Comparison of ENCODE assay signal across 1 cellular context in the genomic region with DNA sequence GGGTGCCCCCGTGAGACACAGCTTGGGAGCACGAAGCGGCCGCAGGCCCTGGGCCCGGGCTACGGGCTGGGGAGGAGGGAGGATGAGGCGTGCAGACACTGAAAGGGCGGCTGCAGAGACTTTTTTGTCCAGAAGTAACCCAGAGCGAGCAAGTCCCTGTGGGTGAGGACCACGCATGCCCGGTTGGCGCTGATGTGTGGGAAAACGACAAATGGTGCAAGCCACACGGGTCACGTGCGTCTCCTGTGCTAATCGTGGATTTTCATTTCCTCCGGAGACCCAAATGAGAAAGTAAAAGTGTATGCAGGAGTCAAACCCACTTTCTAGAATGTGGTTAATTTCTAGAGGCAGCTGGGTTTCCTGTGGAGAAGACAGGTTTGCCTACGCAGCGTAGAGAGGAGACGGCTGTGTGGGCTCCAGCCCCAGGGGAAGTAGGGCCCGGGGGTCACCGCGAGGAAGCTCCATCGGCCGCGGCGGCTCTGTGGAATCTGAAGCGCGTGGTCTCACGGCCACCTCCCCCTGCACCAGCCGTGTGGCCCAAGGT.
TF ChIP-seq lines count a peak whose summit lies in the region.

No MANE protein-coding gene starts in this region.

TF ChIP-seq in HepG2, 621 proteins besides CTCF, POLR2A, EP300 and RAD21 (continued from another document):
- TF ChIP-seq DMAP1 (CRISPR knock-in tag; IDR thresholded peaks at IDR 0.05) (no peak), ZSCAN20 (CRISPR knock-in tag; IDR thresholded peaks at IDR 0.05; ENCODE audit: borderline replicate concordance) (no peak), ZNF44 (CRISPR knock-in tag; IDR thresholded peaks at IDR 0.05) (no peak), ZNF3 (CRISPR knock-in tag; IDR thresholded peaks at IDR 0.05) (no peak), ZBTB21 (CRISPR knock-in tag; IDR thresholded peaks at IDR 0.05) (no peak), U2AF2 (IDR thresholded peaks at IDR 0.05; ENCODE audit: low read depth, low read length) (no peak), ZSCAN12 (CRISPR knock-in tag; IDR thresholded peaks at IDR 0.05) (no peak), ZNF468 (CRISPR knock-in tag; IDR thresholded peaks at IDR 0.05) (no peak), NFAT5 (CRISPR knock-in tag; IDR thresholded peaks at IDR 0.05) (no peak), ZNF891 (CRISPR knock-in tag; IDR thresholded peaks at IDR 0.05) (no peak), HNRNPL (IDR thresholded peaks at IDR 0.05; ENCODE audit: low read depth, low read length) (no peak)
- TF ChIP-seq, protein P1, sequence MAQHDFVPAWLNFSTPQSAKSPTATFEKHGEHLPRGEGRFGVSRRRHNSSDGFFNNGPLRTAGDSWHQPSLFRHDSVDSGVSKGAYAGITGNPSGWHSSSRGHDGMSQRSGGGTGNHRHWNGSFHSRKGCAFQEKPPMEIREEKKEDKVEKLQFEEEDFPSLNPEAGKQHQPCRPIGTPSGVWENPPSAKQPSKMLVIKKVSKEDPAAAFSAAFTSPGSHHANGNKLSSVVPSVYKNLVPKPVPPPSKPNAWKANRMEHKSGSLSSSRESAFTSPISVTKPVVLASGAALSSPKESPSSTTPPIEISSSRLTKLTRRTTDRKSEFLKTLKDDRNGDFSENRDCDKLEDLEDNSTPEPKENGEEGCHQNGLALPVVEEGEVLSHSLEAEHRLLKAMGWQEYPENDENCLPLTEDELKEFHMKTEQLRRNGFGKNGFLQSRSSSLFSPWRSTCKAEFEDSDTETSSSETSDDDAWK (CRISPR knock-in tag; IDR thresholded peaks at IDR 0.05) = no peak
- TF ChIP-seq, protein P2, sequence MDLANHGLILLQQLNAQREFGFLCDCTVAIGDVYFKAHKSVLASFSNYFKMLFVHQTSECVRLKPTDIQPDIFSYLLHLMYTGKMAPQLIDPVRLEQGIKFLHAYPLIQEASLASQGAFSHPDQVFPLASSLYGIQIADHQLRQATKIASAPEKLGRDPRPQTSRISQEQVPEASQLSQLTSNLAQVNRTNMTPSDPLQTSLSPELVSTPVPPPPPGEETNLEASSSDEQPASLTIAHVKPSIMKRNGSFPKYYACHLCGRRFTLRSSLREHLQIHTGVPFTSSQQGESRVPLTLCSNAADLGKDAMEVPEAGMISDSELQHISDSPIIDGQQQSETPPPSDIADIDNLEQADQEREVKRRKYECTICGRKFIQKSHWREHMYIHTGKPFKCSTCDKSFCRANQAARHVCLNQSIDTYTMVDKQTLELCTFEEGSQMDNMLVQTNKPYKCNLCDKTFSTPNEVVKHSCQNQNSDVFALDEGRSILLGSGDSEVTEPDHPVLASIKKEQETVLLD (CRISPR knock-in tag; IDR thresholded peaks at IDR 0.05; ENCODE audit: low read depth) = no peak
